In the genomic region with DNA sequence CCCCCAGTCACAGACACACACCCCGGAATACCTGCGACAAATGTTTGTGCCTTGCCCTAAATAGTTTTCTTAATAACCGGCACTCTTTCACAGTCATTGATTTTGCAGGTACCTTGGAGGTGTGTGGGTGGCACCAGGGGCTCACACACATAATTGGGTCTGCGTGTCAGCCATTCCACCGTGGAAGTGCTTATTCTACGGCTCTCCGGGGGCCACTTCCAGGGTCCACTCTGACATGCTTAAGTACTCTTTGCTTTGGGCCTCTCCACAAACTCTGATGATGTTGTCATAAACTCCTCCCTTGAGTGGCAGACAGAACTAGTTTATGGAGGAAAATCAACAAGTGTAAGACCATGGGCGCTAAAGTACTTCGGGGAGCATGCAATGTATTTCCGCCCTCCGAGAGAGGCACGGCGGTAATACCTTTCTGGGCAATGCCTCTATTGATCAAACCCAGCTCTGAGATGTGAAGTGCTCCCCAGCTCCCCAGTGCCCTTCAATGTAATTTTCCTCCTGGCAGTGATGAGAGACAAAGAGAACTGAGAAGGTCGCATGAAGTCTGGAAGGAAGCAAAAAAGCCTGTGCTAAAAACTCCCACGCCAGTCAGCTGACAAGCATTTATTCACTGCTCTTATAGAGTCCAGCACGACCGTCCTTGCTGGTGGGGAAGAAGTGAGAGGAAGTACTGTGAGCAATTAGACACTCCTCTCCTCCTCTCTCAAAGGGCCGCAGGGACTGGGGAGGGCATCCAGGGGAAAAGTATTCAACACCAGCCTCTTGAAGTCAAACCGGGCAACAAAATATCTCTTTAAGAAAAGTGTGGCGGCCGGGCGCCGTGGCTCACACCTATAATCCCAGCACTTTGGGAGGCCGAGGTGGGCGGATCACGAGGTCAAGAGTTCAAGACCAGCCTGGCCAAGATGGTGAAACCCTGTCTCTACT, we compare ENCODE assay signal across 15 cellular contexts.
"Had no signal": no experiment of that assay in that cellular context is flagged by ENCODE, and none has a peak within 500 bp of the region (broad histone marks: within the 10 kb centered on the region; RNA-seq: fewer than 3 reads in every experiment).

No MANE protein-coding gene starts in this region.

- H3K27ac ChIP-seq: cardiac muscle cell, hepatocyte, left ventricle myocardium inferior, prostate gland, thoracic aorta had no signal

- H3K27me3 ChIP-seq: cardiac muscle cell, hepatocyte had no signal

- H2AFZ ChIP-seq: hepatocyte had no signal

- H3K4me2 ChIP-seq: hepatocyte, smooth muscle cell had no signal

- H3K27ac Mint-ChIP-seq: activated naive CD4-positive, alpha-beta T cell treated with anti-CD3 and anti-CD28 coated beads, Interleukin-2, amount 50 U/mL, for 72 hours; naive thymus-derived CD8-positive, alpha-beta T cell; stimulated activated naive CD8-positive, alpha-beta T cell treated with anti-CD3 and anti-CD28 coated beads, Interleukin-15, amount 100 ng/mL, for 72 hours; T-cell had no signal

- H3K9me3 Mint-ChIP-seq: activated naive CD4-positive, alpha-beta T cell treated with anti-CD3 and anti-CD28 coated beads, Interleukin-2, amount 50 U/mL, for 72 hours; naive thymus-derived CD8-positive, alpha-beta T cell; stimulated activated naive CD8-positive, alpha-beta T cell treated with anti-CD3 and anti-CD28 coated beads, Interleukin-15, amount 100 ng/mL, for 72 hours; T-cell had no signal

- DNase-seq: activated CD4-positive, CD25-positive, alpha-beta regulatory T cell treated with anti-CD3 and anti-CD28 coated beads, Interleukin-2, amount 50 U/mL, for 72 hours; activated gamma-delta T cell; activated T-cell treated with anti-CD3 and anti-CD28 coated beads, Interleukin-2, amount 50 U/mL, for 48 hours; left ventricle myocardium inferior; naive thymus-derived CD8-positive, alpha-beta T cell; occipital lobe; right cardiac atrium; stimulated activated naive CD8-positive, alpha-beta T cell treated with anti-CD3 and anti-CD28 coated beads, Interleukin-15, amount 100 ng/mL, for 72 hours; T-cell had no signal

- ATAC-seq: activated naive CD4-positive, alpha-beta T cell treated with anti-CD3 and anti-CD28 coated beads, Interleukin-2, amount 50 U/mL, for 72 hours; naive thymus-derived CD8-positive, alpha-beta T cell; right cardiac atrium; stimulated activated naive CD8-positive, alpha-beta T cell treated with anti-CD3 and anti-CD28 coated beads, Interleukin-15, amount 100 ng/mL, for 72 hours; T-cell had no signal

- H3K27me3 Mint-ChIP-seq: stimulated activated naive CD8-positive, alpha-beta T cell treated with anti-CD3 and anti-CD28 coated beads, Interleukin-15, amount 100 ng/mL, for 72 hours; T-cell had no signal

- H3K36me3 ChIP-seq: cardiac muscle cell, left ventricle myocardium inferior, prostate gland, thoracic aorta had no signal

- H3K36me3 Mint-ChIP-seq: activated naive CD4-positive, alpha-beta T cell treated with anti-CD3 and anti-CD28 coated beads, Interleukin-2, amount 50 U/mL, for 72 hours; naive thymus-derived CD8-positive, alpha-beta T cell; T-cell had no signal

- H3K9me3 ChIP-seq: left ventricle myocardium inferior, prostate gland, thoracic aorta had no signal

- H3K4me3 Mint-ChIP-seq: naive thymus-derived CD8-positive, alpha-beta T cell; stimulated activated naive CD8-positive, alpha-beta T cell treated with anti-CD3 and anti-CD28 coated beads, Interleukin-15, amount 100 ng/mL, for 72 hours; T-cell had no signal

- H3K4me1 ChIP-seq: left ventricle myocardium inferior, prostate gland had no signal

- H3K4me3 ChIP-seq: cardiac muscle cell, hepatocyte, left ventricle myocardium inferior, prostate gland, smooth muscle cell, thoracic aorta had no signal

- H3K4me1 Mint-ChIP-seq: naive thymus-derived CD8-positive, alpha-beta T cell; stimulated activated naive CD8-positive, alpha-beta T cell treated with anti-CD3 and anti-CD28 coated beads, Interleukin-15, amount 100 ng/mL, for 72 hours; T-cell had no signal
